2 cellular contexts compared by ENCODE assay signal in the genomic region with DNA sequence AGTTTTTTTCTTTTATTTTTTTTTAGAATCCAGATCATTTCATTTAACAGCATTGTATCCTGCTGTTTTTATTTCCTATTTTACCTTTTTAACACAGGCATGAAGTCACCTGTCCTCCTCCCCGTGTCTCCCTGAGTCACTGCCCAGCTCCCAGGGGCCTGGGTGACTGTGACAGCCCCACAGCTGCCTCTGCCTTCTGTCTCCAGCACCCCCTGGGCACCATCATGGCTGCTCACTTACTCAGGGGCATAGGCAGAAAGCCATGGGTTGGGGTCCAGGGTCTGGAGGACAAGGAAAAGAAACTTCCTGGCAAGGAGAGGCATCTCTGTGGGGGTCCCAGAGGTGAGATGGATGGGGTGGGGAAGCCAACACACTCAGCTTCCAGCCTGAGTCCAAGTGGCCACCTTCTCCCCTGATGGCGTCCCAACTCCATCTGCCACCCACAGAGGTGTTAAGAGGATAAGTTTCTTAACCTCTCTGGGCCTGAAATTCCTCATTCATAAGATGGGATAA.
TF ChIP-seq lines count a peak whose summit lies in the region.

No MANE protein-coding gene starts in this region.

TF ChIP-seq in SK-N-SH, 30 proteins besides CTCF, POLR2A, EP300 and RAD21 (continued from another document):
- TF ChIP-seq TEAD4 (IDR thresholded peaks at IDR 0.05; ENCODE audit: borderline replicate concordance, insufficient read depth) (no peak), RFX5 (IDR thresholded peaks at IDR 0.05; ENCODE audit: low read length) (no peak)

TF ChIP-seq in SK-N-SH treated with all-trans-retinoic acid at 6 μM for 48 hours, 23 proteins besides CTCF, POLR2A, EP300 and RAD21 (continued from another document):
- TF ChIP-seq PPARA (CRISPR knock-in tag; IDR thresholded peaks at IDR 0.05; ENCODE audit: borderline replicate concordance) = no peak
- TF ChIP-seq OSR1 (CRISPR knock-in tag; IDR thresholded peaks at IDR 0.05) = no peak
- no peak for TF ChIP-seq PATZ1 (CRISPR knock-in tag; IDR thresholded peaks at IDR 0.05; ENCODE audit: borderline replicate concordance)
- no peak for TF ChIP-seq ZFP3 (CRISPR knock-in tag; IDR thresholded peaks at IDR 0.05)
- no peak for TF ChIP-seq TOX (CRISPR knock-in tag; IDR thresholded peaks at IDR 0.05; ENCODE audit: borderline replicate concordance)
- no peak for TF ChIP-seq CREB5 (CRISPR knock-in tag; IDR thresholded peaks at IDR 0.05; ENCODE audit: low read depth)
- TF ChIP-seq ESRRG (CRISPR knock-in tag; IDR thresholded peaks at IDR 0.05) = no peak
- no peak for TF ChIP-seq ZFP30 (CRISPR knock-in tag; IDR thresholded peaks at IDR 0.05)
- no peak for TF ChIP-seq POU6F1 (CRISPR knock-in tag; IDR thresholded peaks at IDR 0.05; ENCODE audit: borderline replicate concordance, low read depth)
- TF ChIP-seq TSHZ2 (CRISPR knock-in tag; IDR thresholded peaks at IDR 0.05) = no peak
